Comparison of ENCODE assay signal across 14 cellular contexts in the genomic region with DNA sequence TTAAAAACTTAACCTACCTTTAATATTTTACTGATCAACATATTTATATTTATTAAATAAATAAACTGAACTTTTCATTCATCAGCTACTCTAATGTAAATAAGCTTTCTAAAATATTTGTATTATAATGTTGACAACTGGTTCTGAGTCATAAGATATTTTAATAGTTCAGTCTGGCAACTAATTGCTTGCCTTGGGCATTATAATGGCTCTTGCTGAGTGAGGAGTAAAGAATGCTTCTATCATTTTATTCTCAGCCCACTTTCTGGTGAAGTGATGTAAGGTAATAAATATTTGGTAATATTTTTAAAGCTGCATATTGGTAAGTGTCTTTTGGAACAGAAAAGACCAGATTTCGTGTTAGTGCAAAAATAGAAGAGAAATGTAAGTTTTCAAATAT.
A peak's percentile ranks its signal among the peaks of the same experiment; 100 is the strongest.
DNase-seq lines count a peak whose midpoint lies in the region; ATAC-seq and TF ChIP-seq lines count a peak whose summit lies in the region.
"Had no signal": no experiment of that assay in that cellular context is flagged by ENCODE, and none has a peak within 500 bp of the region (broad histone marks: within the 10 kb centered on the region; RNA-seq: fewer than 3 reads in every experiment).

No MANE protein-coding gene starts in this region.

- H3K4me3 ChIP-seq in SK-N-MC (no peak overlapping the region), fibroblast of lung (replicated peaks in 1 of 4; ENCODE audit: control extremely low read depth in 1 of 4, insufficient read depth in 1 of 4, low read depth in 3 of 4, low read length in 4 of 4) (no peak overlapping the region)
- H3K4me3 ChIP-seq: skin epidermis, stomach had no signal

- H4K20me1 ChIP-seq in fibroblast of lung (ENCODE audit: control insufficient read depth, extremely low read depth, insufficient read depth, low read length), result no peaks in the 10 kb centered on the region

- H3K9ac ChIP-seq in SK-N-MC (ENCODE audit: insufficient read length) (no peak overlapping the region), fibroblast of lung (ENCODE audit: insufficient read depth, low read length) (no peak overlapping the region)

- no peaks in the 10 kb centered on the region for H3K79me2 ChIP-seq in fibroblast of lung (ENCODE audit: control insufficient read depth, insufficient read depth, low read length)

- no peak overlapping the region for H3K27ac ChIP-seq in SK-N-MC
- H3K27ac ChIP-seq in fibroblast of lung (ENCODE audit: insufficient read depth, low read length), result no peak overlapping the region
- H3K27ac ChIP-seq: skin epidermis, stomach, WERI-Rb-1 had no signal

- peaks cover 4% of the 10 kb centered on the region for H3K4me1 ChIP-seq in fibroblast of lung (ENCODE audit: control insufficient read depth, extremely low read depth, insufficient read depth, low read length)

- no peak for TF ChIP-seq CTCF in fibroblast of lung (conservative IDR thresholded peaks at IDR 0.05 in 1 of 2, IDR thresholded peaks at IDR 0.05 in 1 of 2; ENCODE audit: low read depth in 1 of 2, low read length in 2 of 2)

- ATAC-seq in stimulated activated naive CD8-positive, alpha-beta T cell treated with anti-CD3 and anti-CD28 coated beads, Interleukin-15, Interleukin-2, amounts not matched to agents 100 U/mL and 50 U/mL, for 24 hours, result no peak

- no peaks in the 10 kb centered on the region for H3K27me3 ChIP-seq in fibroblast of lung (ENCODE audit: control insufficient read depth, insufficient read depth, low read length)
- H3K27me3 ChIP-seq: stomach had no signal

- no peaks in the 10 kb centered on the region for H3K36me3 ChIP-seq in SK-N-MC (ENCODE audit: insufficient read depth, low read length)
- no peaks in the 10 kb centered on the region for H3K36me3 ChIP-seq in fibroblast of lung (ENCODE audit: control insufficient read depth, insufficient read depth, low read length)
- H3K36me3 ChIP-seq: stomach, WERI-Rb-1 had no signal

- DNase-seq in SIG-M5 treated with dmso at 0.1 percent for 504 hours (lab: John Stamatoyannopoulos, UW; ENCODE audit: unreplicated experiment) (peak; percentile 52), SIG-M5 (lab: John Stamatoyannopoulos, UW) (no peak), SK-N-MC (ENCODE audit: low read depth, low spot score) (peak; percentile 72), fibroblast of lung (ENCODE audit: low read depth in 2 of 2) (peak; percentile 65 to 72), DMS153 treated with DMSO at 0.1 percent for 48 hours (lab: John Stamatoyannopoulos, UW; ENCODE audit: unreplicated experiment) (no peak), MV-4-11 (lab: John Stamatoyannopoulos, UW) (no peak), HK-2 (ENCODE audit: unreplicated experiment) (no peak)
- DNase-seq in stimulated activated naive CD8-positive, alpha-beta T cell treated with anti-CD3 and anti-CD28 coated beads, Interleukin-15, Interleukin-2, amounts not matched to agents 100 U/mL and 50 U/mL, for 24 hours, result no peak
- DNase-seq: 8988T; activated naive CD4-positive, alpha-beta T cell treated with Interleukin-2 at 50 U/mL for 16 hours; NCI-H1092; stomach; WERI-Rb-1 had no signal

- H3K4me2 ChIP-seq in fibroblast of lung (ENCODE audit: extremely low read depth, insufficient read depth, low read length), result no peak overlapping the region

- H3K9me3 ChIP-seq in SK-N-MC (ENCODE audit: low read depth, low read length) (no peaks in the 10 kb centered on the region), fibroblast of lung (ENCODE audit: control insufficient read depth, insufficient read depth, low read depth, low read length) (no peaks in the 10 kb centered on the region)
- H3K9me3 ChIP-seq: stomach had no signal

- H2AFZ ChIP-seq in fibroblast of lung (ENCODE audit: low read length), result no peak overlapping the region

Comparison
In these comparisons a context has a peak if more than half of its experiments do, and no peak if none do; other contexts are left out.
1. DNase-seq: peak in SIG-M5 treated with dmso at 0.1 percent for 504 hours (single experiment), SK-N-MC (single experiment) and fibroblast of lung (2 of 2); none in SIG-M5 (single experiment), DMS153 treated with DMSO at 0.1 percent for 48 hours (single experiment), MV-4-11 (single experiment), stimulated activated naive CD8-positive, alpha-beta T cell treated with anti-CD3 and anti-CD28 coated beads, Interleukin-15, Interleukin-2, amounts not matched to agents 100 U/mL and 50 U/mL, for 24 hours (single experiment) and HK-2 (single experiment).